ENCODE assay signal across 13 cellular contexts in genomic region chr6:88380618-88381288, GRCh38.
A peak's percentile ranks its signal among the peaks of the same experiment; 100 is the strongest.
DNase-seq lines count a peak whose midpoint lies in the region; ATAC-seq and TF ChIP-seq lines count a peak whose summit lies in the region.
"Had no signal": no experiment of that assay in that cellular context is flagged by ENCODE, and none has a peak within 500 bp of the region (broad histone marks: within the 10 kb centered on the region; RNA-seq: fewer than 3 reads in every experiment).

No MANE protein-coding gene starts in this region.

- no peak for ATAC-seq in GM21717 (IDR thresholded peaks at IDR 0.05; ENCODE audit: unreplicated experiment)

- no peak for TF ChIP-seq CTCF in brain microvascular endothelial cell (IDR thresholded peaks at IDR 0.05; ENCODE audit: low read depth, low read length, missing control alignments)
- TF ChIP-seq CTCF in tibial artery (IDR thresholded peaks at IDR 0.05): no peak
- TF ChIP-seq CTCF in colonic mucosa (IDR thresholded peaks at IDR 0.05): no peak

- H3K27me3 ChIP-seq in brain microvascular endothelial cell (replicated peaks): no peaks in the 10 kb centered on the region
- H3K27me3 ChIP-seq in tibial artery: no peaks in the 10 kb centered on the region
- H3K27me3 ChIP-seq in colonic mucosa: no peaks in the 10 kb centered on the region
- H3K27me3 ChIP-seq: cardiac muscle cell, esophagus muscularis mucosa had no signal

- intact Hi-C loops in tibial artery (cut with DNase I; ENCODE audit: low total_unique reads): no loop called here
- intact Hi-C loops in colonic mucosa (cut with DNase I): no loop called here

- H3K27ac ChIP-seq in brain microvascular endothelial cell (peak overlapping the region; percentile 81), tibial artery (peak overlapping the region; percentile 76 to 82), colonic mucosa (no peak overlapping the region)
- H3K27ac ChIP-seq: cardiac muscle cell had no signal

- H3K9me3 ChIP-seq in tibial artery (no peaks in the 10 kb centered on the region), colonic mucosa (no peaks in the 10 kb centered on the region)
- H3K9me3 ChIP-seq: Caco-2, esophagus muscularis mucosa had no signal

- DNase-seq in NCI-H226 (peak; percentile 84), brain microvascular endothelial cell (peak; percentile 57), kidney glomerular epithelial cell (lab: John Stamatoyannopoulos, UW) (peak; percentile 55), tibial artery (no peak), colonic mucosa (no peak), DMS79 treated with DMSO at 0.1 percent for 48 hours (lab: John Stamatoyannopoulos, UW) (no peak)
- DNase-seq: activated CD4-positive, alpha-beta T cell treated with anti-CD3 and anti-CD28 coated beads, Interleukin-2, amount 50 U/mL, for 1 hour; activated effector memory CD4-positive, alpha-beta T cell treated with Interleukin-2 at 50 U/mL for 16 hours; Caco-2; naive B cell had no signal

- H3K36me3 ChIP-seq in brain microvascular endothelial cell (replicated peaks) (no peaks in the 10 kb centered on the region), tibial artery (no peaks in the 10 kb centered on the region), colonic mucosa (no peaks in the 10 kb centered on the region)
- H3K36me3 ChIP-seq: cardiac muscle cell, esophagus muscularis mucosa had no signal

- H3K9ac ChIP-seq in colonic mucosa (ENCODE audit: low read depth in 2 of 2, low read length in 2 of 2): no peak overlapping the region

- H3K4me3 ChIP-seq in brain microvascular endothelial cell (ENCODE audit: low read depth, low read length) (no peak overlapping the region), tibial artery (no peak overlapping the region), colonic mucosa (no peak overlapping the region)
- H3K4me3 ChIP-seq: cardiac muscle cell, esophagus muscularis mucosa had no signal

- in situ Hi-C loops in brain microvascular endothelial cell (cut with HindIII; ENCODE audit: low pct_ligation_motif_present, low sequenced_read_pairs): no loop called here

- peaks cover 0 to 56% (median 42%) of the 10 kb centered on the region in 4 donors for H3K4me1 ChIP-seq in tibial artery
- H3K4me1 ChIP-seq in colonic mucosa: no peaks in the 10 kb centered on the region

Comparison
In these comparisons a context has a peak if more than half of its experiments do, and no peak if none do; other contexts are left out.
1. DNase-seq: peak in NCI-H226 (single experiment), brain microvascular endothelial cell (single experiment) and kidney glomerular epithelial cell (single experiment); none in tibial artery (0 of 2), colonic mucosa (single experiment) and DMS79 treated with DMSO at 0.1 percent for 48 hours (single experiment).